ENCODE assay signal across 8 cellular contexts in genomic region chr3:58532794-58533220, GRCh38. TPM values are rescaled to one million over a fixed set of nuclear protein-coding genes. Genes with fewer than 3 reads are reported as not detected.
DNase-seq lines count a peak whose midpoint lies in the region; ATAC-seq and FAIRE-seq lines count a peak whose summit lies in the region.

No MANE protein-coding gene starts in this region.

- ATAC-seq in GM21390 (IDR thresholded peaks at IDR 0.05; ENCODE audit: unreplicated experiment), result peak; percentile 93

- in situ Hi-C loops in SK-MEL-5 (cut with HindIII; ENCODE audit: low pct_unique_long_range_greater_than_20kb, low sequenced_read_pairs), result no loop called here

- intact Hi-C loops in posterior cingulate gyrus (cut with DNase I), result loop anchor here (1.0 to 10.0 kb wide), 5 partner anchors 42 to 226 kb away; partner anchors contain the start of genes HTD2 and RPP14

- DNase-seq in ELF-1 (ENCODE audit: low read depth, low spot score) (peak; percentile 90), HS-27A (ENCODE audit: low read depth) (peak; percentile 45), SK-MEL-5 (ENCODE audit: low read depth, low spot score) (peak; percentile 78), glomerular visceral epithelial cell (ENCODE audit: extremely low spot score) (peak; percentile 69), posterior cingulate gyrus (peak; percentile 49 to 96 (median 76)), urothelium cell line (ENCODE audit: low spot score) (peak; percentile 83)
- peak; percentile 67 for DNase-seq in activated gamma-delta T cell treated with anti-CD3 and anti-CD28 coated beads, Interleukin-2, amount 50 U/mL, for 16 hours (ENCODE audit: low read depth)

- peak; percentile 62 for FAIRE-seq in urothelium cell line (lab: Jason Lieb, UNC)

RNA-seq across cellular contexts. Expression of gene ACOX2, which starts 4.2 kb away (rescaled TPM):
- total RNA-seq in SK-MEL-5 (2014; rRNA removed; shearing (Covaris generic)), result 3.0 and 5.6 TPM in 2 replicates
- 4.7 and 8.6 TPM in 2 replicates for polyA plus RNA-seq in SK-MEL-5 (2015; cell fraction: cytosol; rRNA removed)
- polyA plus RNA-seq in SK-MEL-5 (2015; cell fraction: nucleus; rRNA removed), result 2.1 and 3.1 TPM in 2 replicates

RNA-seq across cellular contexts. Expression of gene KCTD6, which starts 40.9 kb away (rescaled TPM):
- total RNA-seq in SK-MEL-5 (2014; rRNA removed; shearing (Covaris generic)), result 9.0 and 9.2 TPM in 2 replicates
- polyA plus RNA-seq in SK-MEL-5 (2015; cell fraction: cytosol; rRNA removed), result 11.5 and 14.9 TPM in 2 replicates
- polyA plus RNA-seq in SK-MEL-5 (2015; cell fraction: nucleus; rRNA removed), result 19.9 and 26.9 TPM in 2 replicates

RNA-seq across cellular contexts. Expression of gene FAM107A, which starts 44.4 kb away (rescaled TPM):
- not detected in 2 replicates for total RNA-seq in SK-MEL-5 (2014; rRNA removed; shearing (Covaris generic))
- polyA plus RNA-seq in SK-MEL-5 (2015; cell fraction: cytosol; rRNA removed), result not detected in 2 replicates
- not detected in 2 replicates for polyA plus RNA-seq in SK-MEL-5 (2015; cell fraction: nucleus; rRNA removed)

Comparison
In these comparisons a context has a peak if more than half of its experiments do, and no peak if none do; other contexts are left out.
1. Peak in every context shown above with its lines: DNase-seq and ATAC-seq.